ENCODE assay signal across 16 cellular contexts in genomic region chr2:68449395-68449678, GRCh38.
"Had no signal": no experiment of that assay in that cellular context is flagged by ENCODE, and none has a peak within 500 bp of the region (broad histone marks: within the 10 kb centered on the region; RNA-seq: fewer than 3 reads in every experiment).

No MANE protein-coding gene starts in this region.

- H3K27me3 ChIP-seq: esophagus muscularis mucosa, gastrocnemius medialis, heart right ventricle, right atrium auricular region, testis had no signal

- H3K27ac ChIP-seq: epithelial cell of prostate, esophagus muscularis mucosa, gastrocnemius medialis, heart right ventricle, right atrium auricular region, testis had no signal

- DNase-seq: cerebellar nuclear complex; gastrocnemius medialis; heart right ventricle; hypothalamus; kidney glomerular epithelial cell; midbrain; posterior cingulate gyrus; stimulated activated CD4-positive, alpha-beta T cell treated with anti-CD3 and anti-CD28 coated beads, Interleukin-4, amount 100 ng/mL, for 1 hour; stimulated activated CD8-positive, alpha-beta memory T cell treated with anti-CD3 and anti-CD28 coated beads, Interleukin-4, amount 100 ng/mL, for 48 hours; testis; trophoblast cell had no signal

- H3K36me3 ChIP-seq: esophagus muscularis mucosa, gastrocnemius medialis, heart right ventricle, right atrium auricular region had no signal

- H3K9me3 ChIP-seq: gastrocnemius medialis, testis had no signal

- FAIRE-seq: islet of Langerhans had no signal

- H3K4me3 ChIP-seq: esophagus muscularis mucosa, gastrocnemius medialis, heart right ventricle, right atrium auricular region, smooth muscle cell, testis had no signal

- H3K4me1 ChIP-seq: esophagus muscularis mucosa, gastrocnemius medialis, right atrium auricular region, testis had no signal

- H3K4me2 ChIP-seq: smooth muscle cell had no signal
